ENCODE assay signal across 8 cellular contexts in genomic region chr3:184186184-184186901, GRCh38. TPM values are rescaled to one million over a fixed set of nuclear protein-coding genes. Genes with fewer than 3 reads are reported as not detected.
DNase-seq lines count a peak whose midpoint lies in the region; ATAC-seq and TF ChIP-seq lines count a peak whose summit lies in the region.

Gene ABCF3 (plus strand): TSS chr3:184186199. CDS start chr3:184186208, 9 bp downstream.

- no peaks in the 10 kb centered on the region for H3K27me3 Mint-ChIP-seq in CD14-positive monocyte (ENCODE audit: low read depth in 3 of 3)

- intact Hi-C loops in CD14-positive monocyte (cut with micrococcal nuclease) = loop anchor here (1.0 to 5.0 kb wide), 3 partner anchors 12 to 61 kb away; partner anchors contain the start of genes ALG3 (in 2 of the 2), EEF1AKMT4 (in 2 of the 2) and AP2M1 (in 1 of the 2)
- intact Hi-C loops in heart right ventricle (cut with DNase I) = loop anchor here in 6 of 10 donors (2.0 to 10.0 kb wide), 9 partner anchors 39 to 169 kb away; partner anchors contain the start of genes ALG3 (in 6 of the 6), EEF1AKMT4 (in 6 of the 6), ABCC5 (in 1 of the 6) and EIF2B5 (in 1 of the 6)

- TF ChIP-seq CTCF in CD14-positive monocyte (IDR thresholded peaks at IDR 0.05) = no peak
- TF ChIP-seq CTCF in heart right ventricle (IDR thresholded peaks at IDR 0.05) = no peak

- H3K9me3 Mint-ChIP-seq in CD14-positive monocyte = no peaks in the 10 kb centered on the region
- H3K9me3 Mint-ChIP-seq in activated naive CD4-positive, alpha-beta T cell treated with anti-CD3 and anti-CD28 coated beads, Interleukin-2, amount 50 U/mL, for 72 hours = no peaks in the 10 kb centered on the region

- H3K36me3 Mint-ChIP-seq in CD14-positive monocyte = peaks cover 76 to 78% of the 10 kb centered on the region in 2 donors
- H3K36me3 Mint-ChIP-seq in activated naive CD4-positive, alpha-beta T cell treated with anti-CD3 and anti-CD28 coated beads, Interleukin-2, amount 50 U/mL, for 72 hours = peaks cover 21 to 22% of the 10 kb centered on the region in 2 donors

- H3K27ac Mint-ChIP-seq in CD14-positive monocyte = peak within 1 kb of the TSS; percentile 95 to 99 (median 96)
- H3K27ac Mint-ChIP-seq in activated naive CD4-positive, alpha-beta T cell treated with anti-CD3 and anti-CD28 coated beads, Interleukin-2, amount 50 U/mL, for 72 hours = peak within 1 kb of the TSS; percentile 94 to 99

- peak within 1 kb of the TSS; percentile 97 to 98 for H3K4me3 Mint-ChIP-seq in CD14-positive monocyte

- peaks cover 11 to 35% (median 30%) of the 10 kb centered on the region in 9 donors for H3K4me1 ChIP-seq in heart right ventricle

- H3K36me3 ChIP-seq in heart right ventricle = peaks cover 12 to 80% (median 54%) of the 10 kb centered on the region in 9 donors

- no peak for DNase-seq in CD14-positive monocyte (ENCODE audit: low spot score)
- DNase-seq in activated naive CD4-positive, alpha-beta T cell treated with anti-CD3 and anti-CD28 coated beads, Interleukin-2, amount 50 U/mL, for 72 hours (ENCODE audit: low spot score in 2 of 2) = no peak
- DNase-seq in heart right ventricle = peak in 1 of 2 donors; percentile 58
- peak; percentile 23 for DNase-seq in renal cortical epithelial cell (ENCODE audit: low read depth)
- no peak for DNase-seq in activated gamma-delta T cell (lab: John Stamatoyannopoulos, UW)
- DNase-seq in islet precursor cell = no peak

- ATAC-seq in GM19372 (IDR thresholded peaks at IDR 0.05; ENCODE audit: low read depth, unreplicated experiment) (peak; percentile 2), HG03521 (IDR thresholded peaks at IDR 0.05; ENCODE audit: unreplicated experiment) (peak; percentile 22), heart right ventricle (peak; percentile 7 to 72 (median 36))
- peak; percentile 29 to 34 for ATAC-seq in activated naive CD4-positive, alpha-beta T cell treated with anti-CD3 and anti-CD28 coated beads, Interleukin-2, amount 50 U/mL, for 72 hours

- peaks cover 23% of the 10 kb centered on the region for H3K4me1 Mint-ChIP-seq in CD14-positive monocyte

- no peaks in the 10 kb centered on the region for H3K27me3 ChIP-seq in heart right ventricle

- peak within 1 kb of the TSS; percentile 72 to 99 (median 92) for H3K4me3 ChIP-seq in heart right ventricle

- 1% methylated on average over 45 of the region's 45 CpGs for WGBS in heart right ventricle, 2 donors

- peak within 1 kb of the TSS; percentile 68 to 96 (median 92) for H3K27ac ChIP-seq in heart right ventricle

- H3K9me3 ChIP-seq in heart right ventricle = no peaks in the 10 kb centered on the region

RNA-seq across cellular contexts. Expression of gene ABCF3, which starts in this region (rescaled TPM):
- polyA plus RNA-seq in CD14-positive monocyte (10 to 100 TPM; 13.5 to 13.9 TPM), heart right ventricle (10 to 100 TPM; 78.0 to 87.9 TPM)
- 10 to 100 TPM; 76.6 to 81.3 TPM for total RNA-seq in activated naive CD4-positive, alpha-beta T cell treated with anti-CD3 and anti-CD28 coated beads, Interleukin-2, amount 50 U/mL, for 72 hours
- total RNA-seq in heart right ventricle (10 to 100 TPM; 60.1 to 90.7 (median 68.3) TPM), renal cortical epithelial cell (17.9 and 53.3 TPM in 2 replicates)

Comparison
In these comparisons a context has a peak if more than half of its experiments do, and no peak if none do; other contexts are left out.
1. RNA of gene ABCF3 (polyA plus RNA-seq): 78.0 to 87.9 TPM in heart right ventricle; 13.5 to 13.9 TPM in CD14-positive monocyte; every median in the first group is over 4 times any median in the second.
2. Peak in every context shown above with its lines, with median percentiles within 50 percentile points of each other: ATAC-seq.